ENCODE assay signal across 21 cellular contexts in genomic region chr20:17097603-17098002, GRCh38.
"Had no signal": no experiment of that assay in that cellular context is flagged by ENCODE, and none has a peak within 500 bp of the region (broad histone marks: within the 10 kb centered on the region; RNA-seq: fewer than 3 reads in every experiment).

No MANE protein-coding gene starts in this region.

- H3K4me1 ChIP-seq: gastrocnemius medialis, pancreas, testis, tibial artery, upper lobe of left lung had no signal

- H3K9me3 ChIP-seq: gastrocnemius medialis, neutrophil, pancreas, testis, tibial artery, upper lobe of left lung had no signal

- H3K27ac ChIP-seq: epithelial cell of prostate, gastrocnemius medialis, neutrophil, pancreas, testis, tibial artery, upper lobe of left lung had no signal

- H3K4me3 ChIP-seq: gastrocnemius medialis, lung, pancreas, testis, tibial artery, upper lobe of left lung had no signal

- DNase-seq: effector CD8-positive, alpha-beta T cell; endodermal cell; foreskin fibroblast; gastrocnemius medialis; head of caudate nucleus; kidney; natural killer cell; pancreas; stimulated activated CD4-positive, alpha-beta T cell treated with anti-CD3 and anti-CD28 coated beads, Interleukin-4, amount 100 ng/mL, for 4 hours; stimulated activated naive CD8-positive, alpha-beta T cell treated with anti-CD3 and anti-CD28 coated beads, Interleukin-15, Interleukin-2, amounts not matched to agents 100 U/mL and 50 U/mL, for 24 hours; substantia nigra; testis; tibial artery; upper lobe of left lung had no signal

- H3K36me3 ChIP-seq: gastrocnemius medialis, neutrophil, pancreas, tibial artery, upper lobe of left lung had no signal

- H3K27me3 ChIP-seq: gastrocnemius medialis, neutrophil, pancreas, testis, tibial artery, upper lobe of left lung had no signal

- ATAC-seq: esophagus mucosa; gastrocnemius medialis; left lobe of liver; natural killer cell; pancreas; sciatic nerve; stimulated activated memory B cell treated with anti-CD40 and anti-IgM and Interleukin-4, amounts not matched to agents 10 μg/mL and 1 μg/mL and 100 μg/mL, for 72 hours; stimulated activated naive CD8-positive, alpha-beta T cell treated with anti-CD3 and anti-CD28 coated beads, Interleukin-15, Interleukin-2, amounts not matched to agents 100 U/mL and 50 U/mL, for 24 hours had no signal
